9 cellular contexts compared by ENCODE assay signal in genomic region chr4:88706574-88706973, GRCh38. TPM values are rescaled to one million over a fixed set of nuclear protein-coding genes. Genes with fewer than 3 reads are reported as not detected.
DNase-seq lines count a peak whose midpoint lies in the region; ATAC-seq and TF ChIP-seq lines count a peak whose summit lies in the region.
"Had no signal": no experiment of that assay in that cellular context is flagged by ENCODE, and none has a peak within 500 bp of the region (broad histone marks: within the 10 kb centered on the region; RNA-seq: fewer than 3 reads in every experiment).

No MANE protein-coding gene starts in this region.

- no peak overlapping the region for H3K27ac Mint-ChIP-seq in activated CD8-positive, alpha-beta memory T cell treated with anti-CD3 and anti-CD28 coated beads, Interleukin-2, amount 10 ng/mL, durations not matched to agents 7 days and 5 days
- H3K27ac Mint-ChIP-seq in activated naive CD8-positive, alpha-beta T cell treated with anti-CD3 and anti-CD28 coated beads, Interleukin-2, amount 50 U/mL, for 24 hours: no peak overlapping the region
- H3K27ac Mint-ChIP-seq: memory B cell had no signal

- TF ChIP-seq CTCF in dorsolateral prefrontal cortex (IDR thresholded peaks at IDR 0.05 in 54 of 56, conservative IDR thresholded peaks at IDR 0.05 in 2 of 56; ENCODE audit: low read depth in 1 of 56, partially characterized antibody in 56 of 56): peak; percentile 28 to 83 (median 68)

- peaks cover 1% of the 10 kb centered on the region for H3K4me1 Mint-ChIP-seq in activated CD8-positive, alpha-beta memory T cell treated with anti-CD3 and anti-CD28 coated beads, Interleukin-2, amount 10 ng/mL, durations not matched to agents 7 days and 5 days
- peaks cover 5% of the 10 kb centered on the region for H3K4me1 Mint-ChIP-seq in activated naive CD8-positive, alpha-beta T cell treated with anti-CD3 and anti-CD28 coated beads, Interleukin-2, amount 50 U/mL, for 24 hours
- H3K4me1 Mint-ChIP-seq: memory B cell had no signal

- H3K36me3 ChIP-seq in muscle layer of colon (ENCODE audit: insufficient read depth, low read length): peaks cover 15% of the 10 kb centered on the region

- peak overlapping the region in 19 of 59 donors; percentile 2 to 35 (median 12) for H3K4me3 ChIP-seq in dorsolateral prefrontal cortex
- peak overlapping the region in 1 of 2 donors; percentile 23 for H3K4me3 ChIP-seq in muscle layer of colon (ENCODE audit: low read depth in 1 of 2, low read length in 2 of 2)

- intact Hi-C loops in dorsolateral prefrontal cortex (cut with DNase I): loop anchor here (2.0 to 10.0 kb wide), 3 partner anchors 84 to 318 kb away; no protein-coding TSS in a partner anchor

- no peaks in the 10 kb centered on the region for H3K27me3 Mint-ChIP-seq in activated CD8-positive, alpha-beta memory T cell treated with anti-CD3 and anti-CD28 coated beads, Interleukin-2, amount 10 ng/mL, durations not matched to agents 7 days and 5 days
- H3K27me3 Mint-ChIP-seq in activated naive CD8-positive, alpha-beta T cell treated with anti-CD3 and anti-CD28 coated beads, Interleukin-2, amount 50 U/mL, for 24 hours: no peaks in the 10 kb centered on the region
- H3K27me3 Mint-ChIP-seq: memory B cell had no signal

- H3K27ac ChIP-seq in dorsolateral prefrontal cortex (peak overlapping the region; percentile 2 to 88 (median 75)), muscle layer of colon (ENCODE audit: low read depth, low read length) (peak overlapping the region; percentile 19)

- CTCF ChIA-PET in activated CD8-positive, alpha-beta memory T cell treated with anti-CD3 and anti-CD28 coated beads, Interleukin-2, amount 10 ng/mL, durations not matched to agents 7 days and 5 days (lab: Charles Lee): no interaction called here

- peaks cover 18% of the 10 kb centered on the region for H3K4me1 ChIP-seq in muscle layer of colon (ENCODE audit: insufficient read depth, low read length)

- peaks cover 15% of the 10 kb centered on the region for H3K36me3 Mint-ChIP-seq in activated CD8-positive, alpha-beta memory T cell treated with anti-CD3 and anti-CD28 coated beads, Interleukin-2, amount 10 ng/mL, durations not matched to agents 7 days and 5 days
- H3K36me3 Mint-ChIP-seq in activated naive CD8-positive, alpha-beta T cell treated with anti-CD3 and anti-CD28 coated beads, Interleukin-2, amount 50 U/mL, for 24 hours (ENCODE audit: low read depth): peaks cover 39% of the 10 kb centered on the region

- no peaks in the 10 kb centered on the region for H3K9me3 ChIP-seq in muscle layer of colon (ENCODE audit: low read length)

- no peak for ATAC-seq in activated CD8-positive, alpha-beta memory T cell treated with anti-CD3 and anti-CD28 coated beads, Interleukin-2, amount 10 ng/mL, durations not matched to agents 7 days and 5 days
- ATAC-seq in activated naive CD8-positive, alpha-beta T cell treated with anti-CD3 and anti-CD28 coated beads, Interleukin-2, amount 50 U/mL, for 24 hours: no peak

- H3K4me3 Mint-ChIP-seq in activated CD8-positive, alpha-beta memory T cell treated with anti-CD3 and anti-CD28 coated beads, Interleukin-2, amount 10 ng/mL, durations not matched to agents 7 days and 5 days: no peak overlapping the region
- H3K4me3 Mint-ChIP-seq in activated naive CD8-positive, alpha-beta T cell treated with anti-CD3 and anti-CD28 coated beads, Interleukin-2, amount 50 U/mL, for 24 hours: no peak overlapping the region
- H3K4me3 Mint-ChIP-seq: memory B cell had no signal

- peak; percentile 55 for DNase-seq in EL
- DNase-seq in NCI-H446 treated with DMSO at 0.1 percent for 48 hours (lab: John Stamatoyannopoulos, UW): peak; percentile 33
- DNase-seq in dorsolateral prefrontal cortex: peak in 4 of 10 donors; percentile 45 to 63 (median 58)
- no peak for DNase-seq in activated CD8-positive, alpha-beta memory T cell treated with anti-CD3 and anti-CD28 coated beads, Interleukin-2, amount 10 ng/mL, durations not matched to agents 7 days and 5 days
- DNase-seq in activated naive CD8-positive, alpha-beta T cell treated with anti-CD3 and anti-CD28 coated beads, Interleukin-2, amount 50 U/mL, for 24 hours: no peak
- DNase-seq in activated T-cell treated with anti-CD3 and anti-CD28 coated beads for 4 hours: no peak
- DNase-seq in MV-4-11 (lab: John Stamatoyannopoulos, UW): no peak

- H3K9me3 Mint-ChIP-seq in activated CD8-positive, alpha-beta memory T cell treated with anti-CD3 and anti-CD28 coated beads, Interleukin-2, amount 10 ng/mL, durations not matched to agents 7 days and 5 days (ENCODE audit: low read depth): no peaks in the 10 kb centered on the region
- peaks cover under 1% of the 10 kb centered on the region for H3K9me3 Mint-ChIP-seq in activated naive CD8-positive, alpha-beta T cell treated with anti-CD3 and anti-CD28 coated beads, Interleukin-2, amount 50 U/mL, for 24 hours
- H3K9me3 Mint-ChIP-seq: memory B cell had no signal

- peak overlapping the region; percentile 37 for H3K9ac ChIP-seq in muscle layer of colon (ENCODE audit: low read length)

- H3K27me3 ChIP-seq in dorsolateral prefrontal cortex (no peaks in the 10 kb centered on the region), muscle layer of colon (ENCODE audit: control insufficient read depth in 1 of 2, insufficient read depth in 2 of 2, low read length in 2 of 2) (no peaks in the 10 kb centered on the region)

RNA-seq across cellular contexts. Expression of gene NAP1L5, which starts 8.9 kb away (rescaled TPM):
- total RNA-seq in dorsolateral prefrontal cortex: 100 to 1,000 TPM in 54 of 120 experiments, 10 to 100 TPM in 66; 20.1 to 153 (median 95.5) TPM
- 1 to 10 TPM; 4.2 to 4.3 TPM for total RNA-seq in activated CD8-positive, alpha-beta memory T cell treated with anti-CD3 and anti-CD28 coated beads, Interleukin-2, amount 10 ng/mL, durations not matched to agents 7 days and 5 days

Comparison
In these comparisons a context has a peak if more than half of its experiments do, and no peak if none do; other contexts are left out.
1. DNase-seq: peak in EL (single experiment) and NCI-H446 treated with DMSO at 0.1 percent for 48 hours (single experiment); none in activated CD8-positive, alpha-beta memory T cell treated with anti-CD3 and anti-CD28 coated beads, Interleukin-2, amount 10 ng/mL, durations not matched to agents 7 days and 5 days (single experiment), activated naive CD8-positive, alpha-beta T cell treated with anti-CD3 and anti-CD28 coated beads, Interleukin-2, amount 50 U/mL, for 24 hours (single experiment), activated T-cell treated with anti-CD3 and anti-CD28 coated beads for 4 hours (single experiment) and MV-4-11 (single experiment).